Comparison of ENCODE assay signal across 8 cellular contexts in genomic region chr3:192772495-192772894, GRCh38. TPM values are rescaled to one million over a fixed set of nuclear protein-coding genes. Genes with fewer than 3 reads are reported as not detected.
A peak's percentile ranks its signal among the peaks of the same experiment; 100 is the strongest.
DNase-seq lines count a peak whose midpoint lies in the region; ATAC-seq and TF ChIP-seq lines count a peak whose summit lies in the region.

No MANE protein-coding gene starts in this region.

- peaks cover 8% of the 10 kb centered on the region for H3K9me3 ChIP-seq in mesenchymal stem cell (ENCODE audit: control insufficient read depth, low read length)
- peaks cover 0 to 19% (median 15%) of the 10 kb centered on the region in 4 donors for H3K9me3 ChIP-seq in esophagus muscularis mucosa

- DNase-seq in SIG-M5 treated with dmso at 0.1 percent for 504 hours (lab: John Stamatoyannopoulos, UW; ENCODE audit: unreplicated experiment) (peak; percentile 50), SIG-M5 (lab: John Stamatoyannopoulos, UW) (no peak), NCI-H2029 (lab: John Stamatoyannopoulos, UW) (peak; percentile 35), brain microvascular endothelial cell (peak; percentile 54), mesenchymal stem cell (peak; percentile 18), esophagus muscularis mucosa (ENCODE audit: extremely low spot score) (no peak)

- H3K27me3 ChIP-seq in brain microvascular endothelial cell (replicated peaks) (no peaks in the 10 kb centered on the region), mesenchymal stem cell (ENCODE audit: control insufficient read depth in 1 of 2, insufficient read depth in 1 of 2, low read length in 2 of 2) (no peaks in the 10 kb centered on the region), esophagus muscularis mucosa (peaks cover 0 to 6% (median 0%) of the 10 kb centered on the region in 4 donors)

- H3K9ac ChIP-seq in mesenchymal stem cell (ENCODE audit: low read length) = no peak overlapping the region

- no peak overlapping the region for H4K8ac ChIP-seq in mesenchymal stem cell (ENCODE audit: low read length)

- TF ChIP-seq POLR2A in esophagus muscularis mucosa (IDR thresholded peaks at IDR 0.05; ENCODE audit: low read depth) = no peak

- intact Hi-C loops in esophagus muscularis mucosa (cut with DNase I) = no loop called here

- no peak overlapping the region for H2BK120ac ChIP-seq in mesenchymal stem cell (ENCODE audit: low read depth, low read length)

- H2BK5ac ChIP-seq in mesenchymal stem cell (ENCODE audit: low read depth, low read length, poor library complexity, severe bottlenecking) = no peak overlapping the region

- H4K91ac ChIP-seq in mesenchymal stem cell (ENCODE audit: low read length) = no peak overlapping the region

- no peak for TF ChIP-seq EP300 in esophagus muscularis mucosa (IDR thresholded peaks at IDR 0.05)

- no peak overlapping the region for H2AK5ac ChIP-seq in mesenchymal stem cell (ENCODE audit: low read length, severe bottlenecking)

- H3K4me2 ChIP-seq in mesenchymal stem cell (ENCODE audit: low read length, poor library complexity, severe bottlenecking) = no peak overlapping the region

- H3K27ac ChIP-seq in brain microvascular endothelial cell = no peak overlapping the region
- H3K27ac ChIP-seq in mesenchymal stem cell (ENCODE audit: low read length, poor library complexity, severe bottlenecking) = no peak overlapping the region
- no peak overlapping the region for H3K27ac ChIP-seq in esophagus muscularis mucosa (replicated peaks in 1 of 4)

- H3K4me3 ChIP-seq in brain microvascular endothelial cell (ENCODE audit: low read depth, low read length) (no peak overlapping the region), mesenchymal stem cell (ENCODE audit: insufficient read depth in 1 of 2, low read depth in 1 of 2, low read length in 2 of 2) (no peak overlapping the region), esophagus muscularis mucosa (no peak overlapping the region)

- H2AFZ ChIP-seq in mesenchymal stem cell (ENCODE audit: low read depth, low read length) = no peak overlapping the region

- no peak overlapping the region for H2BK15ac ChIP-seq in mesenchymal stem cell (ENCODE audit: low read depth, poor library complexity, severe bottlenecking)

- H3K36me3 ChIP-seq in brain microvascular endothelial cell (replicated peaks) = no peaks in the 10 kb centered on the region
- H3K36me3 ChIP-seq in mesenchymal stem cell (ENCODE audit: control insufficient read depth in 1 of 2, insufficient read depth in 2 of 2, low read depth in 1 of 2, low read length in 2 of 2) = no peaks in the 10 kb centered on the region
- H3K36me3 ChIP-seq in esophagus muscularis mucosa = no peaks in the 10 kb centered on the region

- peak overlapping the region in 1 of 2 experiments; percentile 24 for H3K18ac ChIP-seq in mesenchymal stem cell (ENCODE audit: low read depth in 1 of 2, low read length in 2 of 2)

- no peak overlapping the region for H2BK12ac ChIP-seq in mesenchymal stem cell (ENCODE audit: low read length in 2 of 2)

- in situ Hi-C loops in brain microvascular endothelial cell (cut with HindIII; ENCODE audit: low pct_ligation_motif_present, low sequenced_read_pairs) = no loop called here

- TF ChIP-seq CTCF in brain microvascular endothelial cell (IDR thresholded peaks at IDR 0.05; ENCODE audit: low read depth, low read length, missing control alignments) (peak; percentile 74), esophagus muscularis mucosa (IDR thresholded peaks at IDR 0.05) (peak in 1 of 3 experiments; percentile 9)

- H3K14ac ChIP-seq in mesenchymal stem cell (ENCODE audit: low read length in 2 of 2) = no peak overlapping the region

- 61% methylated on average over 5 of the region's 5 CpGs for WGBS in mesenchymal stem cell
- WGBS in esophagus muscularis mucosa = 55% methylated on average over 5 of the region's 5 CpGs

- no peak overlapping the region for H3K23ac ChIP-seq in mesenchymal stem cell (ENCODE audit: low read length in 2 of 2)

- H3K79me1 ChIP-seq in mesenchymal stem cell (replicated peaks; ENCODE audit: low read length, poor library complexity, severe bottlenecking) = no peaks in the 10 kb centered on the region

- no peak for ATAC-seq in HG02870 (IDR thresholded peaks at IDR 0.05; ENCODE audit: unreplicated experiment)
- ATAC-seq in GM19452 (IDR thresholded peaks at IDR 0.05; ENCODE audit: unreplicated experiment) = no peak

- H3K4ac ChIP-seq in mesenchymal stem cell (ENCODE audit: low read depth in 1 of 2, low read length in 2 of 2) = no peak overlapping the region

- H3K4me1 ChIP-seq in mesenchymal stem cell (ENCODE audit: control insufficient read depth, insufficient read depth, low read depth, low read length) (no peaks in the 10 kb centered on the region), esophagus muscularis mucosa (no peaks in the 10 kb centered on the region)

RNA-seq across cellular contexts. Expression of gene FGF12, which starts 45.2 kb away (rescaled TPM):
- polyA plus RNA-seq in mesenchymal stem cell (2013, experiment 1 of 2) = 0.03 TPM
- polyA plus RNA-seq in mesenchymal stem cell (2013, experiment 2 of 2) = 0.05 TPM
- total RNA-seq in esophagus muscularis mucosa = 10 to 100 TPM in 3 of 4 donors, 1 to 10 TPM in 1; 4.6 to 19.5 (median 10.2) TPM

Comparison
In these comparisons a context has a peak if more than half of its experiments do, and no peak if none do; other contexts are left out.
1. DNase-seq: peak in SIG-M5 treated with dmso at 0.1 percent for 504 hours (single experiment), NCI-H2029 (single experiment), brain microvascular endothelial cell (single experiment) and mesenchymal stem cell (single experiment); none in SIG-M5 (single experiment) and esophagus muscularis mucosa (single experiment).